Comparison of ENCODE assay signal across 1 cellular context in the genomic region with DNA sequence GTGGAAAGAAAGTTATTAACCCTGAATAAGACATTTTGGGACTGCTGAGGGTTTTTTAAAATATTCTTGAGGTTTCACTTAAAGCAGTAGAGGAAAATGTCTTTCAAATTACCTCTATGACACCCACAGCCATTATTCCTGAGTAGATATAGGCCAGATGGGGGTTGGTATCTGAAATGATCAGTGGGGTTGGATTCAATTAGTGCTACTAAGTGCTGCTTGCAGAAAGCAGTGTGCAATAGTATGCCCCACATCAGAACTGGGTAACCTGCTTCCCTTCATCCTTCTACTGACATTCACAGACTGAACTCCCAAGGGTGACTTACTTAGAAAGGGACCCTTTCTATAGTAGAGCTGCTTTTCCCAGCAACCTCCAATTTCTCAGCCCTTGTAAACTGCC.
TF ChIP-seq lines count a peak whose summit lies in the region.

No MANE protein-coding gene starts in this region.

TF ChIP-seq in GM23338, 12 proteins besides CTCF, POLR2A, EP300 and RAD21 (continued from another document):
- TF ChIP-seq, protein P1, sequence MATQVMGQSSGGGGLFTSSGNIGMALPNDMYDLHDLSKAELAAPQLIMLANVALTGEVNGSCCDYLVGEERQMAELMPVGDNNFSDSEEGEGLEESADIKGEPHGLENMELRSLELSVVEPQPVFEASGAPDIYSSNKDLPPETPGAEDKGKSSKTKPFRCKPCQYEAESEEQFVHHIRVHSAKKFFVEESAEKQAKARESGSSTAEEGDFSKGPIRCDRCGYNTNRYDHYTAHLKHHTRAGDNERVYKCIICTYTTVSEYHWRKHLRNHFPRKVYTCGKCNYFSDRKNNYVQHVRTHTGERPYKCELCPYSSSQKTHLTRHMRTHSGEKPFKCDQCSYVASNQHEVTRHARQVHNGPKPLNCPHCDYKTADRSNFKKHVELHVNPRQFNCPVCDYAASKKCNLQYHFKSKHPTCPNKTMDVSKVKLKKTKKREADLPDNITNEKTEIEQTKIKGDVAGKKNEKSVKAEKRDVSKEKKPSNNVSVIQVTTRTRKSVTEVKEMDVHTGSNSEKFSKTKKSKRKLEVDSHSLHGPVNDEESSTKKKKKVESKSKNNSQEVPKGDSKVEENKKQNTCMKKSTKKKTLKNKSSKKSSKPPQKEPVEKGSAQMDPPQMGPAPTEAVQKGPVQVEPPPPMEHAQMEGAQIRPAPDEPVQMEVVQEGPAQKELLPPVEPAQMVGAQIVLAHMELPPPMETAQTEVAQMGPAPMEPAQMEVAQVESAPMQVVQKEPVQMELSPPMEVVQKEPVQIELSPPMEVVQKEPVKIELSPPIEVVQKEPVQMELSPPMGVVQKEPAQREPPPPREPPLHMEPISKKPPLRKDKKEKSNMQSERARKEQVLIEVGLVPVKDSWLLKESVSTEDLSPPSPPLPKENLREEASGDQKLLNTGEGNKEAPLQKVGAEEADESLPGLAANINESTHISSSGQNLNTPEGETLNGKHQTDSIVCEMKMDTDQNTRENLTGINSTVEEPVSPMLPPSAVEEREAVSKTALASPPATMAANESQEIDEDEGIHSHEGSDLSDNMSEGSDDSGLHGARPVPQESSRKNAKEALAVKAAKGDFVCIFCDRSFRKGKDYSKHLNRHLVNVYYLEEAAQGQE (IDR thresholded peaks at IDR 0.05; ENCODE audit: unreplicated experiment): no peak
- TF ChIP-seq STAT1 (IDR thresholded peaks at IDR 0.05; ENCODE audit: unreplicated experiment): no peak
